12 cellular contexts compared by ENCODE assay signal in genomic region chr16:2529061-2529931, GRCh38. TPM values are rescaled to one million over a fixed set of nuclear protein-coding genes. Genes with fewer than 3 reads are reported as not detected.
DNase-seq lines count a peak whose midpoint lies in the region; TF ChIP-seq lines count a peak whose summit lies in the region.
"Had no signal": no experiment of that assay in that cellular context is flagged by ENCODE, and none has a peak within 500 bp of the region (broad histone marks: within the 10 kb centered on the region; RNA-seq: fewer than 3 reads in every experiment).

No MANE protein-coding gene starts in this region.

- DNase-seq in GM12864 (ENCODE audit: low read depth) (no peak), MG63 (peak; percentile 61), foreskin fibroblast (peak in 1 of 2 donors; percentile 47), ovary (peak in 3 of 5 donors; percentile 31 to 53 (median 44)), SW480 (ENCODE audit: low spot score) (no peak), NCI-H1694 (lab: John Stamatoyannopoulos, UW) (no peak)
- DNase-seq in stimulated activated CD4-positive, alpha-beta T cell treated with anti-CD3 and anti-CD28 coated beads, Interleukin-4, amount 100 ng/mL, for 24 hours, result no peak
- DNase-seq: activated CD8-positive, alpha-beta memory T cell treated with anti-CD3 and anti-CD28 coated beads, Interleukin-2, amount 50 U/mL, for 48 hours; activated naive CD8-positive, alpha-beta T cell treated with anti-CD3 and anti-CD28 coated beads, Interleukin-2, amount 50 U/mL, for 24 hours; NCI-H345 had no signal

- H3K4me3 ChIP-seq in GM12864 (ENCODE audit: low read depth, low read length) (no peak overlapping the region), MG63 (no peak overlapping the region), foreskin fibroblast (ENCODE audit: low read depth in 1 of 2, low read length in 2 of 2) (no peak overlapping the region), ovary (no peak overlapping the region)

- TF ChIP-seq POLR2A in ovary (IDR thresholded peaks at IDR 0.05), result no peak

- peaks cover 53% of the 10 kb centered on the region for H3K36me3 ChIP-seq in MG63
- H3K36me3 ChIP-seq in ovary, result no peaks in the 10 kb centered on the region

- TF ChIP-seq EP300 in ovary (IDR thresholded peaks at IDR 0.05), result no peak

- H3K4me1 ChIP-seq in ovary (ENCODE audit: insufficient read depth), result peaks cover 2% of the 10 kb centered on the region

- H3K27me3 ChIP-seq in MG63 (no peaks in the 10 kb centered on the region), ovary (no peaks in the 10 kb centered on the region)

- 70 to 89% (median 86%) methylated on average over 10 to 32 of the region's 32 CpGs for WGBS in ovary, 3 donors

- H3K27ac ChIP-seq in ovary, result no peak overlapping the region

- H3K9me3 ChIP-seq in MG63 (no peaks in the 10 kb centered on the region), ovary (no peaks in the 10 kb centered on the region)

- intact Hi-C loops in ovary (cut with DNase I), result no loop called here

- TF ChIP-seq CTCF in GM12864 (IDR thresholded peaks at IDR 0.05; ENCODE audit: low read depth, low read length, missing control alignments) (peak; percentile 13), foreskin fibroblast (IDR thresholded peaks at IDR 0.05; ENCODE audit: low read depth, low read length) (peak; percentile 4), ovary (IDR thresholded peaks at IDR 0.05) (no peak)

RNA-seq across cellular contexts. Expression of gene CEMP1, which starts 1.9 kb away (rescaled TPM):
- not detected in 2 replicates for total RNA-seq in MG63 (2014; rRNA removed; shearing (Covaris generic); ENCODE audit: low replicate concordance)
- total RNA-seq in ovary, result 1 to 10 TPM in 1 of 7 donors, under 1 TPM in 3, not detected in 3; 0.36 to 1.0 (median 0.41) TPM
- under 1 TPM in 1 of 2 donors, not detected in 1; 0.33 TPM for polyA plus RNA-seq in ovary
- total RNA-seq: RPMI7951, temporal lobe had no signal

RNA-seq across cellular contexts. Expression of gene PDPK1, which starts 8.5 kb away (rescaled TPM):
- 6.6 and 7.6 TPM in 2 replicates for total RNA-seq in MG63 (2014; rRNA removed; shearing (Covaris generic); ENCODE audit: low replicate concordance)
- 10 to 100 TPM; 19.1 to 53.2 (median 37.4) TPM for total RNA-seq in ovary
- 10 to 100 TPM; 14.6 to 27.2 TPM for polyA plus RNA-seq in ovary

RNA-seq across cellular contexts. Expression of gene AMDHD2, which starts 9.1 kb away (rescaled TPM):
- 15.8 and 25.9 TPM in 2 replicates for total RNA-seq in MG63 (2014; rRNA removed; shearing (Covaris generic); ENCODE audit: low replicate concordance)
- total RNA-seq in ovary, result 10 to 100 TPM; 14.5 to 28.7 (median 26.9) TPM
- 10 to 100 TPM in 1 of 2 donors, under 1 TPM in 1; 0.47 to 25.6 TPM for polyA plus RNA-seq in ovary

RNA-seq across cellular contexts. Expression of gene ATP6V0C, which starts 15.5 kb away (rescaled TPM):
- 15.0 and 19.4 TPM in 2 replicates for total RNA-seq in MG63 (2014; rRNA removed; shearing (Covaris generic); ENCODE audit: low replicate concordance)
- total RNA-seq in ovary, result 100 to 1,000 TPM in 5 of 7 donors, 10 to 100 TPM in 2; 34.8 to 143 (median 119) TPM
- 100 to 1,000 TPM in 1 of 2 donors, 10 to 100 TPM in 1; 82.6 to 119 TPM for polyA plus RNA-seq in ovary

RNA-seq across cellular contexts. Expression of gene TBC1D24, which starts 54.4 kb away (rescaled TPM):
- total RNA-seq in MG63 (2014; rRNA removed; shearing (Covaris generic); ENCODE audit: low replicate concordance), result 12.9 and 14.8 TPM in 2 replicates
- total RNA-seq in ovary, result 1 to 10 TPM; 2.5 to 8.1 (median 6.7) TPM
- 1 to 10 TPM; 1.9 to 2.3 TPM for polyA plus RNA-seq in ovary

Comparison
In these comparisons a context has a peak if more than half of its experiments do, and no peak if none do; other contexts are left out.
1. DNase-seq: peak in MG63 (single experiment) and ovary (3 of 5); none in GM12864 (single experiment), stimulated activated CD4-positive, alpha-beta T cell treated with anti-CD3 and anti-CD28 coated beads, Interleukin-4, amount 100 ng/mL, for 24 hours (single experiment), SW480 (single experiment) and NCI-H1694 (single experiment).
2. CTCF ChIP-seq: peak in GM12864 (single experiment) and foreskin fibroblast (single experiment); none in ovary (0 of 3).